Comparison of ENCODE assay signal across 6 cellular contexts in genomic region chr12:6970096-6970527, GRCh38. TPM values are rescaled to one million over a fixed set of nuclear protein-coding genes. Genes with fewer than 3 reads are reported as not detected.
DNase-seq lines count a peak whose midpoint lies in the region; ATAC-seq and TF ChIP-seq lines count a peak whose summit lies in the region.

No MANE protein-coding gene starts in this region.

- no peaks in the 10 kb centered on the region for H3K9me2 ChIP-seq in DOHH2 (replicated peaks; ENCODE audit: control insufficient read depth, low read length)

- ATAC-seq in HG03520 (IDR thresholded peaks at IDR 0.05; ENCODE audit: unreplicated experiment): peak; percentile 23
- ATAC-seq in sciatic nerve: peak; percentile 17

- H3K4me3 ChIP-seq in DOHH2 (ENCODE audit: low read length) (peak overlapping the region; percentile 99), duodenal mucosa (ENCODE audit: low read depth in 1 of 2, low read length in 2 of 2) (peak overlapping the region; percentile 93 to 100)

- H3K36me3 ChIP-seq in DOHH2 (ENCODE audit: control insufficient read depth, low read length): peaks cover 90% of the 10 kb centered on the region
- peaks cover 36 to 53% of the 10 kb centered on the region in 2 donors for H3K36me3 ChIP-seq in duodenal mucosa (ENCODE audit: control insufficient read depth in 1 of 2, insufficient read depth in 2 of 2, low read length in 2 of 2)

- H3K9me3 ChIP-seq in DOHH2 (ENCODE audit: control insufficient read depth, insufficient read depth, low read length) (no peaks in the 10 kb centered on the region), duodenal mucosa (ENCODE audit: control insufficient read depth in 1 of 2, low read length in 2 of 2) (no peaks in the 10 kb centered on the region)

- H3K27ac ChIP-seq in DOHH2 (ENCODE audit: low read depth, low read length) (peak overlapping the region; percentile 50), duodenal mucosa (ENCODE audit: low read depth, low read length) (peak overlapping the region; percentile 84)

- H3K4me2 ChIP-seq in DOHH2 (ENCODE audit: low read length): peak overlapping the region; percentile 95

- peak overlapping the region; percentile 90 to 94 for H3K9ac ChIP-seq in duodenal mucosa (ENCODE audit: low read depth in 1 of 2, low read length in 2 of 2)

- no peak for DNase-seq in sciatic nerve (ENCODE audit: low spot score)
- no peak for DNase-seq in germinal center (ENCODE audit: low spot score)
- DNase-seq in HPDE6-E6E7 (ENCODE audit: extremely low spot score): no peak

- H3K79me2 ChIP-seq in DOHH2 (ENCODE audit: control insufficient read depth, low read length): peaks cover 68% of the 10 kb centered on the region

- H3K27me3 ChIP-seq in DOHH2 (ENCODE audit: control insufficient read depth, low read length) (no peaks in the 10 kb centered on the region), duodenal mucosa (ENCODE audit: control insufficient read depth in 1 of 2, insufficient read depth in 2 of 2, low read length in 2 of 2) (no peaks in the 10 kb centered on the region)

- peaks cover 38% of the 10 kb centered on the region for H3K4me1 ChIP-seq in DOHH2 (ENCODE audit: control insufficient read depth, low read length)
- peaks cover 43 to 58% of the 10 kb centered on the region in 2 donors for H3K4me1 ChIP-seq in duodenal mucosa (ENCODE audit: control insufficient read depth in 1 of 2, insufficient read depth in 2 of 2, low read length in 2 of 2)

- H3F3A ChIP-seq in DOHH2 (ENCODE audit: control insufficient read depth, insufficient read depth): peaks cover 33% of the 10 kb centered on the region

- peaks cover 16% of the 10 kb centered on the region; the same call in 1 of the 2 replicates for H4K20me1 ChIP-seq in DOHH2 (ENCODE audit: control insufficient read depth, insufficient read depth, low read depth, low read length)

- TF ChIP-seq CTCF in DOHH2 (IDR thresholded peaks at IDR 0.05; ENCODE audit: low read depth, low read length, poor library complexity, severe bottlenecking): no peak

- intact Hi-C loops in sciatic nerve (cut with DNase I): no loop called here

RNA-seq across cellular contexts. Expression of gene PHB2, which starts 0.4 kb away (rescaled TPM):
- total RNA-seq in sciatic nerve: 112 TPM

RNA-seq across cellular contexts. Expression of gene EMG1, which starts 0.6 kb away (rescaled TPM):
- 42.9 TPM for total RNA-seq in sciatic nerve

RNA-seq across cellular contexts. Expression of gene PTPN6, which starts 19.0 kb away (rescaled TPM):
- total RNA-seq in sciatic nerve: 35.0 TPM

RNA-seq across cellular contexts. Expression of gene C12orf57, which starts 26.3 kb away (rescaled TPM):
- 177 TPM for total RNA-seq in sciatic nerve

RNA-seq across cellular contexts. Expression of gene RNU7-1, which starts 26.5 kb away (rescaled TPM):
- total RNA-seq in sciatic nerve: not detected
